8 cellular contexts compared by ENCODE assay signal in genomic region chr20:51639206-51639832, GRCh38.
A peak's percentile ranks its signal among the peaks of the same experiment; 100 is the strongest.
DNase-seq lines count a peak whose midpoint lies in the region; ATAC-seq and TF ChIP-seq lines count a peak whose summit lies in the region.

No MANE protein-coding gene starts in this region.

- peak; percentile 56 for ATAC-seq in GM18511 (IDR thresholded peaks at IDR 0.05; ENCODE audit: unreplicated experiment)
- ATAC-seq in lung (ENCODE audit: insufficient read depth, low FRiP score): peak; percentile 58
- no peak for ATAC-seq in HG02763 (IDR thresholded peaks at IDR 0.05; ENCODE audit: unreplicated experiment)

- no peaks in the 10 kb centered on the region for H3K9me3 ChIP-seq in lung (ENCODE audit: control insufficient read depth in 2 of 2, insufficient read depth in 1 of 2, low read length in 1 of 2)

- DNase-seq in AG08395 (ENCODE audit: low spot score): peak; percentile 65
- DNase-seq in NCI-H2171 treated with DMSO at 0.1 percent for 48 hours (lab: John Stamatoyannopoulos, UW): peak; percentile 60
- DNase-seq in activated CD4-positive, alpha-beta T cell treated with anti-CD3 and anti-CD28 coated beads for 4 hours: peak; percentile 36 to 43
- peak; percentile 92 for DNase-seq in dermis blood vessel endothelial cell
- peak; percentile 58 for DNase-seq in lung (ENCODE audit: low spot score)
- DNase-seq in stimulated activated CD8-positive, alpha-beta memory T cell treated with anti-CD3 and anti-CD28 coated beads, Interleukin-15, amount 100 ng/mL, for 48 hours (ENCODE audit: low read depth in 2 of 2): peak; percentile 28 to 41

- no peak overlapping the region for H3K27ac ChIP-seq in lung (ENCODE audit: low read depth in 1 of 2, low read length in 1 of 2)

- no peaks in the 10 kb centered on the region for H3K27me3 ChIP-seq in lung (ENCODE audit: control insufficient read depth, insufficient read depth)

- peak; percentile 44 for TF ChIP-seq CTCF in lung (IDR thresholded peaks at IDR 0.05; ENCODE audit: control extremely low read depth, extremely low read depth)

- H3K36me3 ChIP-seq in lung (ENCODE audit: control insufficient read depth in 2 of 2, insufficient read depth in 2 of 2, low read length in 2 of 2): peaks cover 0 to 3% of the 10 kb centered on the region in 2 donors

- H3K4me1 ChIP-seq in lung (ENCODE audit: control insufficient read depth in 2 of 2, insufficient read depth in 2 of 2, low read length in 2 of 2): peaks cover 0 to 2% of the 10 kb centered on the region in 2 donors

- WGBS in lung, 2 donors: 31% methylated on average over 12 of the region's 12 CpGs

- no peak overlapping the region for H3K4me3 ChIP-seq in lung

Comparison
In these comparisons a context has a peak if more than half of its experiments do, and no peak if none do; other contexts are left out.
1. DNase-seq: peak in every context shown above with its lines; median percentile 92 in dermis blood vessel endothelial cell; 65 in AG08395; 60 in NCI-H2171 treated with DMSO at 0.1 percent for 48 hours; 58 in lung; 40 in activated CD4-positive, alpha-beta T cell treated with anti-CD3 and anti-CD28 coated beads for 4 hours; 34 in stimulated activated CD8-positive, alpha-beta memory T cell treated with anti-CD3 and anti-CD28 coated beads, Interleukin-15, amount 100 ng/mL, for 48 hours.